ENCODE assay signal across 1 cellular context in genomic region chr4:52659722-52660261, GRCh38.
A peak's percentile ranks its signal among the peaks of the same experiment; 100 is the strongest.
TF ChIP-seq lines count a peak whose summit lies in the region.

No MANE protein-coding gene starts in this region.

TF ChIP-seq in HepG2, 621 proteins besides CTCF, POLR2A, EP300 and RAD21 (continued from another document and continues in another):
- TF ChIP-seq YEATS4 (CRISPR knock-in tag; IDR thresholded peaks at IDR 0.05; ENCODE audit: borderline replicate concordance) (no peak; the same call in 1 of the 2 replicates), HBP1 (CRISPR knock-in tag; IDR thresholded peaks at IDR 0.05; ENCODE audit: low read depth) (no peak), ZBTB40 (IDR thresholded peaks at IDR 0.05) (no peak), ZBTB40 (CRISPR knock-in tag; IDR thresholded peaks at IDR 0.05) (no peak), IRX3 (CRISPR knock-in tag; IDR thresholded peaks at IDR 0.05; ENCODE audit: borderline replicate concordance, low read depth) (no peak), NR1H2 (CRISPR knock-in tag; IDR thresholded peaks at IDR 0.05; ENCODE audit: borderline replicate concordance, low read depth) (no peak), ZC3H13 (CRISPR knock-in tag; IDR thresholded peaks at IDR 0.05) (no peak), SALL1 (CRISPR knock-in tag; IDR thresholded peaks at IDR 0.05) (peak; percentile 6; the same call in 1 of the 2 replicates), ARNT (IDR thresholded peaks at IDR 0.05) (no peak), ZNF615 (CRISPR knock-in tag; IDR thresholded peaks at IDR 0.05; ENCODE audit: borderline replicate concordance) (no peak), KMT2A (CRISPR knock-in tag; IDR thresholded peaks at IDR 0.05) (peak; percentile 75; the same call in 1 of the 2 replicates), HMG20A (CRISPR knock-in tag; IDR thresholded peaks at IDR 0.05; ENCODE audit: borderline replicate concordance) (no peak), SRF (IDR thresholded peaks at IDR 0.05; ENCODE audit: low read depth, low read length) (no peak), ATF4 (CRISPR knock-in tag; IDR thresholded peaks at IDR 0.05) (peak in 1 of 2 experiments; percentile 7; a peak in 1 of 4 replicates), NBN (conservative IDR thresholded peaks at IDR 0.05) (no peak), GPBP1L1 (CRISPR knock-in tag; IDR thresholded peaks at IDR 0.05) (no peak), ZNF878 (CRISPR knock-in tag; IDR thresholded peaks at IDR 0.05) (no peak), MEIS2 (CRISPR knock-in tag; IDR thresholded peaks at IDR 0.05) (no peak), CSRNP2 (CRISPR knock-in tag; conservative IDR thresholded peaks at IDR 0.05; ENCODE audit: low read depth) (no peak), ZNF574 (CRISPR knock-in tag; IDR thresholded peaks at IDR 0.05) (0 out of 2 replicates have a peak, but pooled peaks have one; percentile 35), TBP (CRISPR knock-in tag; IDR thresholded peaks at IDR 0.05) (no peak), ZBED4 (CRISPR knock-in tag; IDR thresholded peaks at IDR 0.05; ENCODE audit: borderline replicate concordance) (peak; percentile 65; the same call in 1 of the 2 replicates), PTBP1 (IDR thresholded peaks at IDR 0.05; ENCODE audit: low read depth, low read length, poor library complexity, severe bottlenecking) (no peak), ARHGAP35 (CRISPR knock-in tag; IDR thresholded peaks at IDR 0.05; ENCODE audit: borderline replicate concordance) (no peak), AHR (CRISPR knock-in tag; IDR thresholded peaks at IDR 0.05) (no peak), SNAPC4 (CRISPR knock-in tag; IDR thresholded peaks at IDR 0.05) (no peak), HIVEP1 (CRISPR knock-in tag; IDR thresholded peaks at IDR 0.05) (no peak)
